23 cellular contexts compared by ENCODE assay signal in genomic region chr2:75326645-75327044, GRCh38.
"Had no signal": no experiment of that assay in that cellular context is flagged by ENCODE, and none has a peak within 500 bp of the region (broad histone marks: within the 10 kb centered on the region; RNA-seq: fewer than 3 reads in every experiment).

No MANE protein-coding gene starts in this region.

- H3K9me3 ChIP-seq: lower lobe of right lung, mucosa of descending colon, prostate gland, right atrium auricular region, thoracic aorta, tibial nerve, upper lobe of left lung had no signal

- H3K4me3 ChIP-seq: lower lobe of right lung, mucosa of descending colon, neural progenitor cell, prostate gland, right atrium auricular region, thoracic aorta, tibial nerve, upper lobe of left lung had no signal

- H3K27me3 ChIP-seq: neural progenitor cell, right atrium auricular region, tibial nerve, upper lobe of left lung had no signal

- H3K4me2 ChIP-seq: neural progenitor cell had no signal

- H2AFZ ChIP-seq: neural progenitor cell had no signal

- H3K27ac ChIP-seq: lower lobe of right lung, neural progenitor cell, prostate gland, right atrium auricular region, thoracic aorta, tibial nerve, upper lobe of left lung had no signal

- FAIRE-seq: endometrium, frontal cortex, keratinocyte, urothelium cell line had no signal

- H3K9ac ChIP-seq: neural progenitor cell had no signal

- H3K4me1 ChIP-seq: lower lobe of right lung, prostate gland, right atrium auricular region, tibial nerve, upper lobe of left lung had no signal

- H3K36me3 ChIP-seq: lower lobe of right lung, neural progenitor cell, prostate gland, right atrium auricular region, thoracic aorta, tibial nerve, upper lobe of left lung had no signal

- DNase-seq: cortex of kidney; effector memory CD8-positive, alpha-beta T cell; erythroblast; head of caudate nucleus; left ventricle myocardium superior; lower lobe of right lung; mucosa of descending colon; naive B cell; stimulated activated CD4-positive, alpha-beta T cell treated with anti-CD3 and anti-CD28 coated beads, Interleukin-2, amount 100 ng/mL, for 24 hours; stimulated activated CD4-positive, alpha-beta T cell treated with anti-CD3 and anti-CD28 coated beads, Interleukin-4, amount 100 ng/mL, for 24 hours; upper lobe of left lung had no signal

- ATAC-seq: effector memory CD8-positive, alpha-beta T cell; left ventricle myocardium superior; lower lobe of right lung; mucosa of descending colon; natural killer cell treated with Interleukin-12 subunit alpha and Interleukin-12 subunit beta and Interleukin-15 and Interleukin-18, amount 100 ng/mL, for 72 hours; sciatic nerve; stimulated activated effector memory CD8-positive, alpha-beta T cell treated with anti-CD3 and anti-CD28 coated beads, Interleukin-12 subunit alpha, Interleukin-12 subunit beta, amount 100 ng/mL, for 72 hours had no signal
